20 cellular contexts compared by ENCODE assay signal in the genomic region with DNA sequence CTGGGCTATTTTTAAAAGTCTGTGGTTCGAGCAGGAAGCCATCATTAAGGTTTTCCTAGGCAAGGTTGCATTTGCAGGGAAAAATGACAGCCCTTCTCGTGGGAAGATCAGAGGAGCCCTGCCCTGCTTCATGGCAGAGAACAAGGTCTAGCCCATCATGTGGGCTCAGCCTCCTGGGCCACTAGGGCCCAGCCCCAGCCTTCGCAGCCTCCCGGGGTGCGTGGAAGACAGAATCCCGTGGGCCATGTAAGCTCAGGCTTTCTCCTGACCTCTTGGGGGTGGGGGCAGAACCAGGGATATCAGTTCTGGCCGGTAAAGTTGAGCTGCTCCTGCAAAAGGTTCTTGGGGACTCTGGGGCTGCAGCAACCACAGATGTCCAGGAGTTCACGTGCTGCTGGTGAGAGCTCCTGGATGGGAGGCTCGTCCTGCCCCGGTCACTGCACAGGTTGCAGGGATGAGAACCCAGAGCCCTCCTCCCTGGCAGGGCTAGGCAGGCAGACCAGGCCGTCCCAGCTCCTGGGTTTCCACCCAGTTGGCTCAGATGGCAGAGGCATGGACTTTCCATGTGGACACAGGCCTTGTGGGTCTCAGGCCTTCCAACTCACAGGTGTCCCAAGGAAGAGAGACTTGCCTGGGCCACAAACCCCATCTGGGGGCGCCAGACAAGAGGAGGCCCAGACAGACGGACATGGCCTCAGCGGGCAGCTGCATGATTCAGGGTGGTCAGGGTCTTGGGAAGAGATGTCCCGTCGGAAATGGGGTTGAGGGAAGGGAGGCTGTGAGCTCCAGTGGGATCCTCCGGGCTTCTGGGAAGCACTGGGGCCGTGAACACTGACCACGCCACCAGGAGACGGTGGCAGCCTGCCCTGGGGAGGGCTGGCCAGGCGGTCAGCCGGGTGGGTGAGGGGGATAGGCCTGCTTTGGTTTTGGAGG.
DNase-seq lines count a peak whose midpoint lies in the region; ATAC-seq, FAIRE-seq and TF ChIP-seq lines count a peak whose summit lies in the region.
"Had no signal": no experiment of that assay in that cellular context is flagged by ENCODE, and none has a peak within 500 bp of the region (broad histone marks: within the 10 kb centered on the region; RNA-seq: fewer than 3 reads in every experiment).

No MANE protein-coding gene starts in this region.

- FAIRE-seq in H54 (lab: Jason Lieb, UNC): no peak
- FAIRE-seq: A204.1 had no signal

- WGBS in heart left ventricle, 4 donors: 75 to 84% (median 76%) methylated on average over 15 to 22 of the region's 22 CpGs

- no peaks in the 10 kb centered on the region for H3K79me2 ChIP-seq in parathyroid adenoma

- no peaks in the 10 kb centered on the region for H3K27me3 ChIP-seq in heart left ventricle
- no peaks in the 10 kb centered on the region for H3K27me3 ChIP-seq in parathyroid adenoma (ENCODE audit: control insufficient read depth, insufficient read depth, low read length)
- H3K27me3 ChIP-seq in uterus: no peaks in the 10 kb centered on the region
- H3K27me3 ChIP-seq: foreskin keratinocyte had no signal

- H2AFZ ChIP-seq in parathyroid adenoma: peak overlapping the region; percentile 66

- intact Hi-C loops in heart left ventricle (cut with DNase I) (loop anchor here in 5 of 10 donors (2.0 to 10.0 kb wide), 5 partner anchors 17 to 235 kb away; partner anchors contain the start of gene SH3PXD2A (in 1 of the 5)), cardiac septum (cut with DNase I) (loop anchor here (5.0 kb wide), 1 partner anchor 48 kb away; no protein-coding TSS in a partner anchor), uterus (cut with DNase I; ENCODE audit: low total_unique reads) (no loop called here)

- TF ChIP-seq POLR2A in heart left ventricle (IDR thresholded peaks at IDR 0.05) (no peak), uterus (IDR thresholded peaks at IDR 0.05) (no peak), H54 (IDR thresholded peaks at IDR 0.05; ENCODE audit: low read depth, low read length) (no peak)

- no peak overlapping the region for H3K4me3 ChIP-seq in heart left ventricle
- peak overlapping the region; percentile 17 for H3K4me3 ChIP-seq in fibroblast of the aortic adventitia (ENCODE audit: low read depth, low read length)
- no peak overlapping the region for H3K4me3 ChIP-seq in parathyroid adenoma (ENCODE audit: low read depth, low read length)
- no peak overlapping the region for H3K4me3 ChIP-seq in uterus

- peak overlapping the region; percentile 5 for H3K4me2 ChIP-seq in parathyroid adenoma (ENCODE audit: low read length)

- no peaks in the 10 kb centered on the region for H3K9me3 ChIP-seq in heart left ventricle
- H3K9me3 ChIP-seq in parathyroid adenoma (ENCODE audit: control insufficient read depth, low read length): no peaks in the 10 kb centered on the region
- no peaks in the 10 kb centered on the region for H3K9me3 ChIP-seq in uterus

- H3K4me1 ChIP-seq in heart left ventricle (peaks cover 8 to 84% (median 71%) of the 10 kb centered on the region in 12 donors), parathyroid adenoma (peaks cover 41% of the 10 kb centered on the region), uterus (peaks cover 15 to 30% of the 10 kb centered on the region in 2 donors)
- H3K4me1 ChIP-seq: foreskin keratinocyte had no signal

- DNase-seq in heart left ventricle (no peak), cardiac septum (ENCODE audit: low spot score) (no peak), fibroblast of the aortic adventitia (ENCODE audit: low read depth) (no peak), uterus (no peak), H54 (ENCODE audit: insufficient read length, low spot score) (no peak), DMS79 (lab: John Stamatoyannopoulos, UW) (no peak), activated T-cell treated with anti-CD3 and anti-CD28 coated beads for 4 hours (no peak)
- DNase-seq: activated naive CD8-positive, alpha-beta T cell treated with anti-CD3 and anti-CD28 coated beads, Interleukin-2, amount 10 ng/mL, durations not matched to agents 7 days and 5 days; activated T-cell treated with anti-CD3 and anti-CD28 coated beads, Interleukin-2, amount 50 U/mL, for 1 hour; foreskin keratinocyte; GDM1; Kasumi-1; naive B cell; NCI-H187; NCI-H526; stimulated activated naive B cell treated with anti-CD40 and anti-IgM and Interleukin-4, amounts not matched to agents 10 μg/mL and 1 μg/mL and 100 μg/mL, for 72 hours; T-cell had no signal

- no peak for TF ChIP-seq CTCF in heart left ventricle (IDR thresholded peaks at IDR 0.05)
- no peak for TF ChIP-seq CTCF in fibroblast of the aortic adventitia (IDR thresholded peaks at IDR 0.05; ENCODE audit: insufficient read depth, low read length)
- TF ChIP-seq CTCF in parathyroid adenoma (IDR thresholded peaks at IDR 0.05): no peak
- TF ChIP-seq CTCF in uterus (IDR thresholded peaks at IDR 0.05): no peak

- H3K27ac ChIP-seq in heart left ventricle (peak overlapping the region in 11 of 12 donors; percentile 29 to 73 (median 64)), parathyroid adenoma (peak overlapping the region; percentile 76), uterus (peak overlapping the region; percentile 69 to 73)
- H3K27ac ChIP-seq: foreskin keratinocyte had no signal

- H3K9ac ChIP-seq in parathyroid adenoma: no peak overlapping the region

- no peak for ATAC-seq in heart left ventricle
- ATAC-seq: foreskin keratinocyte; Panc1; stimulated activated naive B cell treated with anti-CD40 and anti-IgM and Interleukin-4, amounts not matched to agents 10 μg/mL and 1 μg/mL and 100 μg/mL, for 72 hours; T-cell had no signal

- H3K36me3 ChIP-seq in heart left ventricle (peaks cover 0 to 36% (median 18%) of the 10 kb centered on the region in 9 donors), parathyroid adenoma (ENCODE audit: control insufficient read depth, insufficient read depth, low read length) (no peaks in the 10 kb centered on the region), uterus (no peaks in the 10 kb centered on the region)
